12 cellular contexts compared by ENCODE assay signal in the genomic region with DNA sequence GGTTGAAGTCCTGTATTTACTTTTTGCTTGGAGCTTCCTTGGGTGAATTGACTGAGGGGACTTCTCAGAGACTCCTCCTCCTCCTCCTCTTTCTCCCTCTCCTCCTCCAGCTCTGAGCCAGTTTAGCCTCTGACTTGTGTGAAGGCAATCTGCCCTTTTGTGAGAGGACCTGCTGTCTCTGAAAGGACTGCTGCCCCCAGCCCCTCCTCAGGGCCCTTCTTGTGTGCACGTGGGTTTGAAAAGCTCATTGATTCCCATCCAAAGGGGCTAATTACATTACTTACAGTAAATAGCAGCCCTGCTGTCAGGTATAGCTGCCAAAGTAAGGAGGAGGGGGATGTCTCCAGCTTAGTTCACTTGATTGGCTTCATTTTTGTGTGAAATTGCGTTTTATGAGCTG. TPM values are rescaled to one million over a fixed set of nuclear protein-coding genes. Genes with fewer than 3 reads are reported as not detected.
A peak's percentile ranks its signal among the peaks of the same experiment; 100 is the strongest.
DNase-seq lines count a peak whose midpoint lies in the region; ATAC-seq, FAIRE-seq and TF ChIP-seq lines count a peak whose summit lies in the region.
"Had no signal": no experiment of that assay in that cellular context is flagged by ENCODE, and none has a peak within 500 bp of the region (broad histone marks: within the 10 kb centered on the region; RNA-seq: fewer than 3 reads in every experiment).

No MANE protein-coding gene starts in this region.

- H3K4me1 ChIP-seq in HepG2 (ENCODE audit: insufficient read depth, low read length), result peaks cover 59% of the 10 kb centered on the region
- peaks cover 0 to 71% (median 18%) of the 10 kb centered on the region in 4 donors for H3K4me1 ChIP-seq in right lobe of liver
- H3K4me1 ChIP-seq in right atrium auricular region, result peaks cover 0 to 82% of the 10 kb centered on the region in 2 donors

- no peaks in the 10 kb centered on the region for H3K36me3 ChIP-seq in HepG2 (replicated peaks in 1 of 2; ENCODE audit: control insufficient read depth in 1 of 2, insufficient read depth in 2 of 2, low read length in 2 of 2)
- no peaks in the 10 kb centered on the region for H3K36me3 ChIP-seq in right lobe of liver
- H3K36me3 ChIP-seq in right atrium auricular region, result no peaks in the 10 kb centered on the region
- H3K36me3 ChIP-seq: vagina had no signal

- no peak for ATAC-seq in HepG2
- ATAC-seq in right lobe of liver, result no peak
- ATAC-seq in omental fat pad (ENCODE audit: low FRiP score), result no peak

- H3K9ac ChIP-seq in HepG2 (ENCODE audit: insufficient read depth, low read depth, low read length), result no peak overlapping the region

- CTCF ChIA-PET in HepG2 (lab: Yijun Ruan, JAX; ENCODE audit: low intra/inter-chr PET ratio, low total read pairs), result interaction anchor here (1.7 to 2.8 kb wide), 2 partner anchors 10 to 300 kb away, joined by 3 to 9 read pairs; no protein-coding TSS in a partner anchor

- TF ChIP-seq EP300 in HepG2 (IDR thresholded peaks at IDR 0.05; ENCODE audit: low read depth in 2 of 2, low read length in 2 of 2) (no peak), HepG2 (CRISPR knock-in tag; IDR thresholded peaks at IDR 0.05; ENCODE audit: borderline replicate concordance) (no peak)

- no peaks in the 10 kb centered on the region for H3K9me3 ChIP-seq in HepG2 (ENCODE audit: low read length)
- no peaks in the 10 kb centered on the region for H3K9me3 ChIP-seq in right lobe of liver
- no peaks in the 10 kb centered on the region for H3K9me3 ChIP-seq in right atrium auricular region
- H3K9me3 ChIP-seq: vagina had no signal

- FAIRE-seq in HepG2 (lab: Jason Lieb, UNC) (no peak), D721Med (lab: Jason Lieb, UNC) (no peak)

- H3K27ac ChIP-seq in HepG2 (ENCODE audit: extremely low read length, insufficient read depth, low read length) (no peak overlapping the region), right lobe of liver (no peak overlapping the region), coronary artery (no peak overlapping the region), right atrium auricular region (no peak overlapping the region)
- H3K27ac ChIP-seq: vagina had no signal

- intact Hi-C loops in HepG2 (cut with micrococcal nuclease; ENCODE audit: unreplicated experiment), result loop anchor here (1.0 to 5.0 kb wide), 2 partner anchors 138 to 300 kb away; partner anchors contain the start of gene DENND1B
- intact Hi-C loops in right lobe of liver (cut with DNase I), result no loop called here

- in situ Hi-C loops in HepG2 (cut with HindIII; ENCODE audit: extremely low pct_ligation_motif_present, low pct_unique_long_range_greater_than_20kb), result loop anchor here (10.0 kb wide), 1 partner anchor 140 kb away; the partner anchor contains the start of gene DENND1B

- H3K4me3 ChIP-seq in HepG2 (replicated peaks in 1 of 3; ENCODE audit: insufficient read depth in 1 of 3, low read depth in 2 of 3, low read length in 3 of 3) (no peak overlapping the region; a peak in 1 of 6 replicates), right lobe of liver (no peak overlapping the region), NB4 (ENCODE audit: low read depth, low read length) (peak overlapping the region; percentile 27), coronary artery (peak overlapping the region; percentile 71), right atrium auricular region (peak overlapping the region in 1 of 2 donors; percentile 38)

- WGBS in HepG2 (ENCODE audit: low lambda C conversion rate), result 0% methylated on average over 2 of the region's 2 CpGs
- 0% methylated on average over 2 of the region's 2 CpGs for WGBS in right lobe of liver (ENCODE audit: insufficient coverage, low coverage, low lambda C conversion rate, missing lambda C conversion rate)

- DNase-seq in HepG2 (ENCODE audit: low spot score) (no peak), right lobe of liver (no peak), NB4 (ENCODE audit: low read depth) (no peak), coronary artery (ENCODE audit: low spot score) (no peak), omental fat pad (ENCODE audit: low spot score) (no peak), D721Med (ENCODE audit: insufficient read length, low spot score) (no peak), right atrium auricular region (ENCODE audit: low spot score) (no peak), DMS153 treated with DMSO at 0.1 percent for 48 hours (lab: John Stamatoyannopoulos, UW; ENCODE audit: unreplicated experiment) (no peak)
- DNase-seq: NCI-H1048 had no signal

- peak overlapping the region; percentile 88 for H3K4me2 ChIP-seq in HepG2 (ENCODE audit: low read depth, low read length)

- BruUV-seq in HepG2 (replicated peaks; lab: Mats Ljungman, UMichigan), result no TSS peak

- H3K79me2 ChIP-seq in HepG2 (ENCODE audit: insufficient read depth, low read length), result no peaks in the 10 kb centered on the region

- TF ChIP-seq RAD21 in HepG2 (CRISPR knock-in tag; IDR thresholded peaks at IDR 0.05), result no peak

- peaks cover 20 to 97% of the 10 kb centered on the region in 2 experiments for H3K27me3 ChIP-seq in HepG2 (ENCODE audit: control insufficient read depth in 1 of 2, insufficient read depth in 2 of 2, low read length in 2 of 2)
- H3K27me3 ChIP-seq in right lobe of liver, result peaks cover 17 to 69% of the 10 kb centered on the region in 2 donors
- peaks cover 78 to 92% of the 10 kb centered on the region in 2 donors for H3K27me3 ChIP-seq in right atrium auricular region

- H4K20me1 ChIP-seq in HepG2 (ENCODE audit: insufficient read depth, low read length), result no peaks in the 10 kb centered on the region

- TF ChIP-seq CTCF in HepG2 (CRISPR knock-in tag; IDR thresholded peaks at IDR 0.05), result no peak
- no peak for TF ChIP-seq CTCF in right lobe of liver (IDR thresholded peaks at IDR 0.05)
- no peak for TF ChIP-seq CTCF in NB4 (IDR thresholded peaks at IDR 0.05; ENCODE audit: low read depth, low read length)
- TF ChIP-seq CTCF in coronary artery (IDR thresholded peaks at IDR 0.05), result no peak
- TF ChIP-seq CTCF in omental fat pad (IDR thresholded peaks at IDR 0.05), result no peak
- TF ChIP-seq CTCF in D721Med (IDR thresholded peaks at IDR 0.05; ENCODE audit: insufficient read depth, missing control alignments), result no peak
- TF ChIP-seq CTCF in right atrium auricular region (IDR thresholded peaks at IDR 0.05), result no peak

- no peak overlapping the region for H2AFZ ChIP-seq in HepG2 (ENCODE audit: low read length)

- TF ChIP-seq POLR2A in HepG2 (IDR thresholded peaks at IDR 0.05; ENCODE audit: insufficient read depth in 1 of 2, low read depth in 2 of 2, low read length in 2 of 2) (no peak), right lobe of liver (IDR thresholded peaks at IDR 0.05) (no peak), NB4 (IDR thresholded peaks at IDR 0.05; ENCODE audit: extremely low read depth, insufficient read length) (no peak)

- POLR2A ChIA-PET in HepG2 (lab: Yijun Ruan, JAX), result interaction anchor here (1.2 to 4.4 kb wide), 2 partner anchors 10 to 13 kb away, joined by 3 to 25 read pairs; partner anchors contain the start of gene C1orf53

RNA-seq across cellular contexts. Expression of gene LHX9, which starts 2.0 kb away (rescaled TPM):
- not detected in 2 replicates for total RNA-seq in HepG2 (2016; rRNA removed; fragmentation: Illumina TruSeq; extraction: Trizol)
- not detected in 2 replicates for total RNA-seq in HepG2 (2016; cell fraction: cytosol; rRNA removed; fragmentation: Illumina TruSeq; extraction: Trizol; ENCODE audit: low read depth)
- not detected in 2 replicates for total RNA-seq in HepG2 (2016; cell fraction: insoluble cytoplasmic fraction; rRNA removed; fragmentation: Illumina TruSeq; extraction: Trizol)
- total RNA-seq in HepG2 (2016; cell fraction: membrane; rRNA removed; fragmentation: Illumina TruSeq; extraction: Trizol), result not detected in 2 replicates
- total RNA-seq in HepG2 (2016; cell fraction: nucleus; rRNA removed; fragmentation: Illumina TruSeq; extraction: Trizol), result not detected in 2 replicates
- polyA plus RNA-seq in HepG2 (2011; rRNA removed), result not detected in 2 replicates
- polyA plus RNA-seq in HepG2 (2011; cell fraction: cytosol; rRNA removed), result not detected in 2 replicates
- not detected in 2 replicates for polyA plus RNA-seq in HepG2 (2011; cell fraction: nucleus; rRNA removed)
- not detected in 2 replicates for polyA plus RNA-seq in HepG2 (2012)
- polyA plus RNA-seq in HepG2 (2016; cell fraction: cytosol; fragmentation: Illumina TruSeq; extraction: Trizol; ENCODE audit: low read depth), result not detected in 2 replicates
- polyA plus RNA-seq in HepG2 (2016; cell fraction: insoluble cytoplasmic fraction; fragmentation: Illumina TruSeq; extraction: Trizol; ENCODE audit: low read depth), result not detected in 2 replicates
- not detected in 2 replicates for polyA plus RNA-seq in HepG2 (2016; cell fraction: membrane; fragmentation: Illumina TruSeq; extraction: Trizol; ENCODE audit: low read depth)
- polyA plus RNA-seq in HepG2 (2016; cell fraction: nucleus; fragmentation: Illumina TruSeq; extraction: Trizol; ENCODE audit: insufficient read depth, low read depth), result not detected in 2 replicates
- 1.5 TPM in 1 of 2 replicates, not detected in the other for polyA minus RNA-seq in HepG2 (2011; rRNA and poly(A)+ RNA removed; ENCODE audit: low replicate concordance)
- not detected in 2 replicates for polyA minus RNA-seq in HepG2 (2011; cell fraction: cytosol; rRNA and poly(A)+ RNA removed)
- polyA minus RNA-seq in HepG2 (2011; cell fraction: nucleus; rRNA and poly(A)+ RNA removed), result not detected in 2 replicates
- total RNA-seq in right lobe of liver, result 1 to 10 TPM in 2 of 6 experiments, under 1 TPM in 3, not detected in 1; 0.12 to 1.9 (median 0.81) TPM
- under 1 TPM in 1 of 4 donors, not detected in 3; 0.72 TPM for total RNA-seq in omental fat pad
- total RNA-seq in right atrium auricular region, result under 1 TPM in 1 of 2 donors, not detected in 1; 0.43 TPM
- total RNA-seq: vagina had no signal
- polyA plus RNA-seq: esophagus had no signal

RNA-seq across cellular contexts. Expression of gene C1orf53, which starts 12.8 kb away (rescaled TPM):
- total RNA-seq in HepG2 (2016; rRNA removed; fragmentation: Illumina TruSeq; extraction: Trizol) (8.5 and 10.1 TPM in 2 replicates), right lobe of liver (1 to 10 TPM; 4.0 to 8.9 (median 6.2) TPM), omental fat pad (1 to 10 TPM in 3 of 4 donors, not detected in 1; 2.6 to 6.7 (median 2.9) TPM), right atrium auricular region (10 to 100 TPM in 1 of 2 donors, 1 to 10 TPM in 1; 4.0 to 12.1 TPM)
- total RNA-seq in HepG2 (2016; cell fraction: cytosol; rRNA removed; fragmentation: Illumina TruSeq; extraction: Trizol; ENCODE audit: low read depth), result 28.8 and 32.5 TPM in 2 replicates
- total RNA-seq in HepG2 (2016; cell fraction: insoluble cytoplasmic fraction; rRNA removed; fragmentation: Illumina TruSeq; extraction: Trizol), result 9.8 and 11.1 TPM in 2 replicates
- 16.0 and 23.8 TPM in 2 replicates for total RNA-seq in HepG2 (2016; cell fraction: membrane; rRNA removed; fragmentation: Illumina TruSeq; extraction: Trizol)
- total RNA-seq in HepG2 (2016; cell fraction: nucleus; rRNA removed; fragmentation: Illumina TruSeq; extraction: Trizol), result 2.7 and 4.2 TPM in 2 replicates
- 4.7 and 5.8 TPM in 2 replicates for polyA plus RNA-seq in HepG2 (2011; rRNA removed)
- 3.7 and 6.1 TPM in 2 replicates for polyA plus RNA-seq in HepG2 (2011; cell fraction: cytosol; rRNA removed)
- polyA plus RNA-seq in HepG2 (2011; cell fraction: nucleus; rRNA removed), result 2.3 and 3.2 TPM in 2 replicates
- 1.9 and 5.4 TPM in 2 replicates for polyA plus RNA-seq in HepG2 (2012)
- polyA plus RNA-seq in HepG2 (2016; cell fraction: cytosol; fragmentation: Illumina TruSeq; extraction: Trizol; ENCODE audit: low read depth), result 38.1 and 46.8 TPM in 2 replicates
- 9.2 and 12.3 TPM in 2 replicates for polyA plus RNA-seq in HepG2 (2016; cell fraction: insoluble cytoplasmic fraction; fragmentation: Illumina TruSeq; extraction: Trizol; ENCODE audit: low read depth)
- polyA plus RNA-seq in HepG2 (2016; cell fraction: membrane; fragmentation: Illumina TruSeq; extraction: Trizol; ENCODE audit: low read depth), result 19.3 and 20.6 TPM in 2 replicates
- 5.6 and 7.0 TPM in 2 replicates for polyA plus RNA-seq in HepG2 (2016; cell fraction: nucleus; fragmentation: Illumina TruSeq; extraction: Trizol; ENCODE audit: insufficient read depth, low read depth)
- 2.6 TPM in 1 of 2 replicates, not detected in the other for polyA minus RNA-seq in HepG2 (2011; rRNA and poly(A)+ RNA removed; ENCODE audit: low replicate concordance)
- 1.6 and 2.0 TPM in 2 replicates for polyA minus RNA-seq in HepG2 (2011; cell fraction: cytosol; rRNA and poly(A)+ RNA removed)
- polyA minus RNA-seq in HepG2 (2011; cell fraction: nucleus; rRNA and poly(A)+ RNA removed), result 1.2 TPM in 2 replicates
- total RNA-seq: skeletal muscle tissue had no signal

Comparison
In these comparisons a context has a peak if more than half of its experiments do, and no peak if none do; other contexts are left out.
1. H3K4me3 ChIP-seq: peak in NB4 (single experiment) and coronary artery (single experiment); none in HepG2 (0 of 3) and right lobe of liver (0 of 3).